Comparison of ENCODE assay signal across 8 cellular contexts in genomic region chr1:61056674-61057439, GRCh38. TPM values are rescaled to one million over a fixed set of nuclear protein-coding genes. Genes with fewer than 3 reads are reported as not detected.
DNase-seq lines count a peak whose midpoint lies in the region; ATAC-seq lines count a peak whose summit lies in the region.

No MANE protein-coding gene starts in this region.

- H3K9me3 ChIP-seq in neuron (ENCODE audit: low read length) = no peaks in the 10 kb centered on the region

- DNase-seq in NCI-H2107 treated with DMSO at 0.1 percent for 48 hours (lab: John Stamatoyannopoulos, UW; ENCODE audit: unreplicated experiment) (peak; percentile 32), NCI-H2107 (lab: John Stamatoyannopoulos, UW) (no peak), NCI-H748 treated with DMSO at 0.1 percent for 48 hours (lab: John Stamatoyannopoulos, UW) (peak; percentile 68), glomerular visceral epithelial cell (ENCODE audit: extremely low spot score) (peak; percentile 26), GOT3 (lab: John Stamatoyannopoulos, UW) (no peak)
- DNase-seq in activated naive CD4-positive, alpha-beta T cell treated with anti-CD3 and anti-CD28 coated beads, Interleukin-2, amount 50 U/mL, for 72 hours (ENCODE audit: low spot score in 2 of 2) = no peak

- peak overlapping the region; percentile 32 for H2AFZ ChIP-seq in neuron (ENCODE audit: low read depth, low read length)

- H3K4me1 ChIP-seq in neuron (ENCODE audit: insufficient read depth, low read length) = no peaks in the 10 kb centered on the region

- no peaks in the 10 kb centered on the region for H3K9me3 Mint-ChIP-seq in activated naive CD4-positive, alpha-beta T cell treated with anti-CD3 and anti-CD28 coated beads, Interleukin-2, amount 50 U/mL, for 72 hours

- H3K4me3 ChIP-seq in neuron (ENCODE audit: low read length) = peak overlapping the region; percentile 40

- ATAC-seq in activated naive CD4-positive, alpha-beta T cell treated with anti-CD3 and anti-CD28 coated beads, Interleukin-2, amount 50 U/mL, for 72 hours = peak; percentile 54 to 65
- ATAC-seq in HG03460 (IDR thresholded peaks at IDR 0.05; ENCODE audit: unreplicated experiment) = no peak

- H3K27me3 ChIP-seq in neuron (ENCODE audit: insufficient read depth, low read length) = peaks cover 67% of the 10 kb centered on the region

- peaks cover 0 to 4% of the 10 kb centered on the region in 2 donors for H3K36me3 Mint-ChIP-seq in activated naive CD4-positive, alpha-beta T cell treated with anti-CD3 and anti-CD28 coated beads, Interleukin-2, amount 50 U/mL, for 72 hours

- H3K27ac Mint-ChIP-seq in activated naive CD4-positive, alpha-beta T cell treated with anti-CD3 and anti-CD28 coated beads, Interleukin-2, amount 50 U/mL, for 72 hours = peak overlapping the region in 1 of 2 donors; percentile 55

- no peaks in the 10 kb centered on the region for H3K36me3 ChIP-seq in neuron (ENCODE audit: insufficient read depth, low read length)

RNA-seq across cellular contexts. Expression of gene NFIA, which starts 25.5 kb away (rescaled TPM):
- total RNA-seq in activated naive CD4-positive, alpha-beta T cell treated with anti-CD3 and anti-CD28 coated beads, Interleukin-2, amount 50 U/mL, for 72 hours = 1 to 10 TPM in 1 of 2 donors, under 1 TPM in 1; 0.88 to 3.1 TPM

Comparison
In these comparisons a context has a peak if more than half of its experiments do, and no peak if none do; other contexts are left out.
1. DNase-seq: peak in NCI-H2107 treated with DMSO at 0.1 percent for 48 hours (single experiment), NCI-H748 treated with DMSO at 0.1 percent for 48 hours (single experiment) and glomerular visceral epithelial cell (single experiment); none in NCI-H2107 (single experiment), activated naive CD4-positive, alpha-beta T cell treated with anti-CD3 and anti-CD28 coated beads, Interleukin-2, amount 50 U/mL, for 72 hours (0 of 2) and GOT3 (single experiment).